In genomic region chr19:36142496-36142895, GRCh38 we compare ENCODE assay signal across 22 cellular contexts. TPM values are rescaled to one million over a fixed set of nuclear protein-coding genes. Genes with fewer than 3 reads are reported as not detected.
DNase-seq lines count a peak whose midpoint lies in the region; ATAC-seq and TF ChIP-seq lines count a peak whose summit lies in the region.
"Had no signal": no experiment of that assay in that cellular context is flagged by ENCODE, and none has a peak within 500 bp of the region (broad histone marks: within the 10 kb centered on the region; RNA-seq: fewer than 3 reads in every experiment).

No MANE protein-coding gene starts in this region.

- H3K4me3 ChIP-seq in right lobe of liver = no peak overlapping the region
- H3K4me3 ChIP-seq: cardiac muscle cell, GM12878, mucosa of descending colon had no signal

- peaks cover 0 to 12% (median 0%) of the 10 kb centered on the region in 4 donors for H3K4me1 ChIP-seq in right lobe of liver

- H3K4me3 Mint-ChIP-seq in natural killer cell (peak overlapping the region; percentile 31), immature natural killer cell (peak overlapping the region in 3 of 5 donors; percentile 14 to 48 (median 24)), type B pancreatic cell (peak overlapping the region; percentile 68)
- H3K4me3 Mint-ChIP-seq in natural killer cell treated with Interleukin-12 subunit alpha and Interleukin-12 subunit beta and Interleukin-15 and Interleukin-18, amount 100 ng/mL, for 72 hours = no peak overlapping the region
- H3K4me3 Mint-ChIP-seq in activated CD4-positive, alpha-beta memory T cell treated with anti-CD3 and anti-CD28 coated beads for 36 hours = peak overlapping the region; percentile 4

- TF ChIP-seq POLR2A in right lobe of liver (IDR thresholded peaks at IDR 0.05) = no peak

- H3K9me3 Mint-ChIP-seq in natural killer cell (no peaks in the 10 kb centered on the region), immature natural killer cell (no peaks in the 10 kb centered on the region), type B pancreatic cell (peaks cover 5% of the 10 kb centered on the region)
- no peaks in the 10 kb centered on the region for H3K9me3 Mint-ChIP-seq in natural killer cell treated with Interleukin-12 subunit alpha and Interleukin-12 subunit beta and Interleukin-15 and Interleukin-18, amount 100 ng/mL, for 72 hours
- H3K9me3 Mint-ChIP-seq in activated CD4-positive, alpha-beta memory T cell treated with anti-CD3 and anti-CD28 coated beads for 36 hours = no peaks in the 10 kb centered on the region

- H3K27me3 ChIP-seq in right lobe of liver = no peaks in the 10 kb centered on the region
- H3K27me3 ChIP-seq: cardiac muscle cell had no signal

- H3K27me3 Mint-ChIP-seq in natural killer cell (ENCODE audit: low read depth in 2 of 2) = no peaks in the 10 kb centered on the region
- H3K27me3 Mint-ChIP-seq in natural killer cell treated with Interleukin-12 subunit alpha and Interleukin-12 subunit beta and Interleukin-15 and Interleukin-18, amount 100 ng/mL, for 72 hours = no peaks in the 10 kb centered on the region
- no peaks in the 10 kb centered on the region for H3K27me3 Mint-ChIP-seq in activated CD4-positive, alpha-beta memory T cell treated with anti-CD3 and anti-CD28 coated beads for 36 hours
- peaks cover 9 to 16% (median 10%) of the 10 kb centered on the region in 3 donors for H3K27me3 Mint-ChIP-seq in immature natural killer cell (ENCODE audit: low read depth in 3 of 3)
- no peaks in the 10 kb centered on the region for H3K27me3 Mint-ChIP-seq in type B pancreatic cell

- DNase-seq in natural killer cell = no peak
- no peak for DNase-seq in natural killer cell treated with Interleukin-12 subunit alpha and Interleukin-12 subunit beta and Interleukin-15 and Interleukin-18, amount 100 ng/mL, for 72 hours (ENCODE audit: low spot score)
- DNase-seq in activated CD4-positive, alpha-beta memory T cell treated with anti-CD3 and anti-CD28 coated beads for 36 hours = no peak
- DNase-seq in immature natural killer cell = no peak
- DNase-seq in type B pancreatic cell (ENCODE audit: extremely low spot score, unreplicated experiment) = no peak
- no peak for DNase-seq in right lobe of liver
- no peak for DNase-seq in substantia nigra (lab: John Stamatoyannopoulos, UW)
- DNase-seq: dermis blood vessel endothelial cell, DMS79, mucosa of descending colon, NCI-H748 treated with DMSO at 0.1 percent for 48 hours, occipital lobe, Right ventricle myocardium superior had no signal

- peaks cover 0 to 50% (median 31%) of the 10 kb centered on the region in 4 donors for H3K36me3 ChIP-seq in right lobe of liver

- ATAC-seq in natural killer cell (no peak), HG03520 (IDR thresholded peaks at IDR 0.05; ENCODE audit: unreplicated experiment) (no peak), right lobe of liver (no peak)
- ATAC-seq in natural killer cell treated with Interleukin-12 subunit alpha and Interleukin-12 subunit beta and Interleukin-15 and Interleukin-18, amount 100 ng/mL, for 72 hours = no peak
- ATAC-seq: GM12878, mucosa of descending colon, sciatic nerve had no signal

- POLR2A ChIA-PET in activated CD4-positive, alpha-beta memory T cell treated with anti-CD3 and anti-CD28 coated beads for 36 hours (lab: Charles Lee) = interaction anchor here (1.2 kb wide), 1 partner anchor 15 kb away, joined by 4 read pairs; no protein-coding TSS in a partner anchor

- CTCF ChIA-PET in activated CD4-positive, alpha-beta memory T cell treated with anti-CD3 and anti-CD28 coated beads for 36 hours (lab: Charles Lee) = interaction anchor here (5.3 kb wide), 1 partner anchor 15 kb away, joined by 24 read pairs; no protein-coding TSS in a partner anchor

- H3K36me3 Mint-ChIP-seq in natural killer cell (peaks cover 6% of the 10 kb centered on the region), immature natural killer cell (peaks cover 19 to 36% (median 19%) of the 10 kb centered on the region in 3 donors), type B pancreatic cell (peaks cover 25% of the 10 kb centered on the region)
- peaks cover 7% of the 10 kb centered on the region for H3K36me3 Mint-ChIP-seq in natural killer cell treated with Interleukin-12 subunit alpha and Interleukin-12 subunit beta and Interleukin-15 and Interleukin-18, amount 100 ng/mL, for 72 hours
- peaks cover 42% of the 10 kb centered on the region for H3K36me3 Mint-ChIP-seq in activated CD4-positive, alpha-beta memory T cell treated with anti-CD3 and anti-CD28 coated beads for 36 hours

- 93% methylated on average over 3 of the region's 9 CpGs for WGBS in right lobe of liver (ENCODE audit: insufficient coverage, low coverage, low lambda C conversion rate, missing lambda C conversion rate)

- H3K27ac ChIP-seq in right lobe of liver (no peak overlapping the region), substantia nigra (ENCODE audit: low read depth, low read length, poor library complexity, severe bottlenecking) (no peak overlapping the region)
- H3K27ac ChIP-seq: cardiac muscle cell had no signal

- H3K4me1 Mint-ChIP-seq in natural killer cell (peaks cover 17 to 28% of the 10 kb centered on the region in 2 donors), immature natural killer cell (peaks cover 13 to 21% of the 10 kb centered on the region in 2 donors), type B pancreatic cell (ENCODE audit: unreplicated experiment) (peaks cover 9% of the 10 kb centered on the region)
- H3K4me1 Mint-ChIP-seq in natural killer cell treated with Interleukin-12 subunit alpha and Interleukin-12 subunit beta and Interleukin-15 and Interleukin-18, amount 100 ng/mL, for 72 hours (ENCODE audit: low read depth in 2 of 2) = peaks cover 11 to 20% of the 10 kb centered on the region in 2 donors
- H3K4me1 Mint-ChIP-seq in activated CD4-positive, alpha-beta memory T cell treated with anti-CD3 and anti-CD28 coated beads for 36 hours (ENCODE audit: low read depth) = peaks cover 16% of the 10 kb centered on the region

- peak overlapping the region; percentile 14 to 88 for H3K27ac Mint-ChIP-seq in natural killer cell
- no peak overlapping the region for H3K27ac Mint-ChIP-seq in natural killer cell treated with Interleukin-12 subunit alpha and Interleukin-12 subunit beta and Interleukin-15 and Interleukin-18, amount 100 ng/mL, for 72 hours
- no peak overlapping the region for H3K27ac Mint-ChIP-seq in activated CD4-positive, alpha-beta memory T cell treated with anti-CD3 and anti-CD28 coated beads for 36 hours
- H3K27ac Mint-ChIP-seq in immature natural killer cell = peak overlapping the region in 3 of 6 donors; percentile 20 to 71 (median 69)
- H3K27ac Mint-ChIP-seq in type B pancreatic cell = peak overlapping the region; percentile 56

- intact Hi-C loops in natural killer cell (cut with micrococcal nuclease) = no loop called here
- intact Hi-C loops in activated CD4-positive, alpha-beta memory T cell treated with anti-CD3 and anti-CD28 coated beads for 36 hours (cut with micrococcal nuclease) = no loop called here
- intact Hi-C loops in right lobe of liver (cut with DNase I) = no loop called here

- H3K9me3 ChIP-seq in right lobe of liver = no peaks in the 10 kb centered on the region
- H3K9me3 ChIP-seq: mucosa of descending colon had no signal

- TF ChIP-seq CTCF in natural killer cell (IDR thresholded peaks at IDR 0.05) (no peak), type B pancreatic cell (conservative IDR thresholded peaks at IDR 0.05) (no peak), right lobe of liver (IDR thresholded peaks at IDR 0.05) (no peak)

RNA-seq across cellular contexts. Expression of gene CAPNS1, which starts 2.6 kb away (rescaled TPM):
- total RNA-seq in natural killer cell (100 to 1,000 TPM; 569 to 637 (median 578) TPM), type B pancreatic cell (ENCODE audit: low replicate concordance) (426 and 510 TPM in 2 replicates), right lobe of liver (100 to 1,000 TPM in 4 of 6 experiments, 10 to 100 TPM in 2; 93.0 to 252 (median 168) TPM)
- 100 to 1,000 TPM; 175 to 437 TPM for total RNA-seq in natural killer cell treated with Interleukin-12 subunit alpha and Interleukin-12 subunit beta and Interleukin-15 and Interleukin-18, amount 100 ng/mL, for 72 hours
- 100 to 1,000 TPM; 430 to 447 TPM for total RNA-seq in activated CD4-positive, alpha-beta memory T cell treated with anti-CD3 and anti-CD28 coated beads for 36 hours
- 100 to 1,000 TPM; 176 to 253 (median 225) TPM for polyA plus RNA-seq in immature natural killer cell

RNA-seq across cellular contexts. Expression of gene COX7A1, which starts 9.8 kb away (rescaled TPM):
- total RNA-seq in natural killer cell (not detected), type B pancreatic cell (ENCODE audit: low replicate concordance) (not detected in 2 replicates), right lobe of liver (1 to 10 TPM; 1.0 to 6.2 (median 3.8) TPM)
- not detected for total RNA-seq in natural killer cell treated with Interleukin-12 subunit alpha and Interleukin-12 subunit beta and Interleukin-15 and Interleukin-18, amount 100 ng/mL, for 72 hours
- not detected for total RNA-seq in activated CD4-positive, alpha-beta memory T cell treated with anti-CD3 and anti-CD28 coated beads for 36 hours
- polyA plus RNA-seq in immature natural killer cell = not detected
- total RNA-seq: activated CD8-positive, alpha-beta memory T cell treated with anti-CD3 and anti-CD28 coated beads for 36 hours; cardiac muscle cell; GM12878; M059J; OCI-LY7 had no signal
- polyA plus RNA-seq: GM12878 had no signal

RNA-seq across cellular contexts. Expression of gene TBCB, which starts 27.2 kb away (rescaled TPM):
- 100 to 1,000 TPM; 153 to 180 (median 175) TPM for total RNA-seq in natural killer cell
- 100 to 1,000 TPM; 130 to 141 TPM for total RNA-seq in natural killer cell treated with Interleukin-12 subunit alpha and Interleukin-12 subunit beta and Interleukin-15 and Interleukin-18, amount 100 ng/mL, for 72 hours
- 100 to 1,000 TPM; 134 to 137 TPM for total RNA-seq in activated CD4-positive, alpha-beta memory T cell treated with anti-CD3 and anti-CD28 coated beads for 36 hours
- 100 to 1,000 TPM; 341 to 445 (median 385) TPM for polyA plus RNA-seq in immature natural killer cell
- total RNA-seq in type B pancreatic cell (ENCODE audit: low replicate concordance) = 106 and 148 TPM in 2 replicates
- 10 to 100 TPM; 27.8 to 64.7 (median 36.4) TPM for total RNA-seq in right lobe of liver

RNA-seq across cellular contexts. Expression of gene POLR2I, which starts 27.8 kb away (rescaled TPM):
- total RNA-seq in natural killer cell = 10 to 100 TPM; 26.6 to 33.4 (median 31.8) TPM
- 10 to 100 TPM; 40.7 to 42.4 TPM for total RNA-seq in natural killer cell treated with Interleukin-12 subunit alpha and Interleukin-12 subunit beta and Interleukin-15 and Interleukin-18, amount 100 ng/mL, for 72 hours
- total RNA-seq in activated CD4-positive, alpha-beta memory T cell treated with anti-CD3 and anti-CD28 coated beads for 36 hours = 10 to 100 TPM; 84.1 to 84.8 TPM
- polyA plus RNA-seq in immature natural killer cell = 100 to 1,000 TPM; 102 to 136 (median 127) TPM
- 74.7 and 81.7 TPM in 2 replicates for total RNA-seq in type B pancreatic cell (ENCODE audit: low replicate concordance)
- total RNA-seq in right lobe of liver = 10 to 100 TPM; 27.3 to 34.4 (median 29.9) TPM

RNA-seq across cellular contexts. Expression of gene OVOL3, which starts 31.6 kb away (rescaled TPM):
- total RNA-seq in natural killer cell (not detected), type B pancreatic cell (ENCODE audit: low replicate concordance) (not detected in 2 replicates), right lobe of liver (not detected)
- total RNA-seq in natural killer cell treated with Interleukin-12 subunit alpha and Interleukin-12 subunit beta and Interleukin-15 and Interleukin-18, amount 100 ng/mL, for 72 hours = not detected
- total RNA-seq in activated CD4-positive, alpha-beta memory T cell treated with anti-CD3 and anti-CD28 coated beads for 36 hours = not detected
- polyA plus RNA-seq in immature natural killer cell = not detected
- total RNA-seq: activated CD8-positive, alpha-beta memory T cell treated with anti-CD3 and anti-CD28 coated beads for 36 hours; cardiac muscle cell; dermis blood vessel endothelial cell; fibroblast of villous mesenchyme; GM12878; liver; mucosa of descending colon; occipital lobe; OCI-LY7; Right ventricle myocardium superior; sciatic nerve had no signal
- polyA plus RNA-seq: cardiac muscle cell, liver had no signal

Comparison
In these comparisons a context has a peak if more than half of its experiments do, and no peak if none do; other contexts are left out.
1. H3K27ac Mint-ChIP-seq: peak in natural killer cell (2 of 2) and type B pancreatic cell (single experiment); none in natural killer cell treated with Interleukin-12 subunit alpha and Interleukin-12 subunit beta and Interleukin-15 and Interleukin-18, amount 100 ng/mL, for 72 hours (0 of 2) and activated CD4-positive, alpha-beta memory T cell treated with anti-CD3 and anti-CD28 coated beads for 36 hours (single experiment).